Comparison of ENCODE assay signal across 12 cellular contexts in the genomic region with DNA sequence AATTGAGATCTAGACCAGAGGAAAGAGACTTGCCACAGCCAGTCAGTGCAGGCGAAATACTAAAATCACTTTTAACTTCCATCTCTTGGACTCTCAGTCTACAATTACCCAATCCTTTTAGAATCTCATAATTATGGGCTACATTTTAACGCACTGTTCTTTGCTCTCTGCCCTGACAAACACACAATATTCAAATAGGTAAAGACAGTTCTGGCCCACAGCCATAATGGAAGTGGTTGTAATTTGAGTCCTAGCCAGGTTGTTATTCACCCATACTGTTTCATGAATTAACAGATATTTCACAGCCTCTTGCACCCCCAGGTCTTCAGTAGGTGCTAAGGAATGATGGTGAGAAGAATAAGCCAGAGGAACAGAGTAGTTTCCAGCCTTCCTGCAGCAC. TPM values are rescaled to one million over a fixed set of nuclear protein-coding genes. Genes with fewer than 3 reads are reported as not detected.
DNase-seq lines count a peak whose midpoint lies in the region; ATAC-seq, FAIRE-seq and TF ChIP-seq lines count a peak whose summit lies in the region.
"Had no signal": no experiment of that assay in that cellular context is flagged by ENCODE, and none has a peak within 500 bp of the region (broad histone marks: within the 10 kb centered on the region; RNA-seq: fewer than 3 reads in every experiment).

No MANE protein-coding gene starts in this region.

- no peak for TF ChIP-seq CTCF in bronchial epithelial cell (IDR thresholded peaks at IDR 0.05; ENCODE audit: insufficient read depth, low read length, severe bottlenecking)

- H3K9me3 ChIP-seq in small intestine (ENCODE audit: control insufficient read depth, low read depth), result no peaks in the 10 kb centered on the region
- H3K9me3 ChIP-seq: A549 had no signal

- no peaks in the 10 kb centered on the region for H3K27me3 ChIP-seq in bronchial epithelial cell (ENCODE audit: control insufficient read depth, insufficient read depth, low read length)
- H3K27me3 ChIP-seq in small intestine (ENCODE audit: control insufficient read depth in 2 of 2, insufficient read depth in 2 of 2, low read length in 2 of 2), result no peaks in the 10 kb centered on the region

- no peak for FAIRE-seq in bronchial epithelial cell (lab: Jason Lieb, UNC)
- FAIRE-seq in small intestine (lab: Jason Lieb, UNC), result no peak
- FAIRE-seq: A549 had no signal

- H3K36me3 ChIP-seq in bronchial epithelial cell (ENCODE audit: control insufficient read depth, insufficient read depth, low read length) (no peaks in the 10 kb centered on the region), small intestine (ENCODE audit: control insufficient read depth in 2 of 2, insufficient read depth in 2 of 2, low read length in 2 of 2) (no peaks in the 10 kb centered on the region)

- WGBS in small intestine, 3 donors, result 18 to 43% (median 19%) methylated on average over 2 of the region's 2 CpGs

- ATAC-seq in HG03175 (IDR thresholded peaks at IDR 0.05; ENCODE audit: unreplicated experiment), result no peak
- no peak for ATAC-seq in GM19023 (IDR thresholded peaks at IDR 0.05; ENCODE audit: unreplicated experiment)
- no peak for ATAC-seq in HG03378 (IDR thresholded peaks at IDR 0.05; ENCODE audit: unreplicated experiment)

- peaks cover 0 to 3% of the 10 kb centered on the region in 2 donors for H3K4me1 ChIP-seq in small intestine (ENCODE audit: control insufficient read depth in 2 of 2, insufficient read depth in 1 of 2, low read depth in 1 of 2, low read length in 1 of 2)
- H3K4me1 ChIP-seq: A549 had no signal

- H3K27ac ChIP-seq in small intestine (ENCODE audit: low read depth in 1 of 2, low read length in 1 of 2), result no peak overlapping the region
- H3K27ac ChIP-seq: SK-N-MC had no signal

- H3K4me3 ChIP-seq in bronchial epithelial cell (ENCODE audit: low read depth, low read length) (no peak overlapping the region), small intestine (ENCODE audit: low read depth in 1 of 2, low read length in 2 of 2) (no peak overlapping the region)

- DNase-seq in NCI-H1417 (lab: John Stamatoyannopoulos, UW), result peak; percentile 49 to 86 (median 58)
- no peak for DNase-seq in NCI-H1417 treated with DMSO at 0.1 percent for 48 hours (lab: John Stamatoyannopoulos, UW)
- peak; percentile 81 for DNase-seq in NCI-H1436 treated with DMSO at 0.1 percent for 48 hours (lab: John Stamatoyannopoulos, UW)
- DNase-seq in bronchial epithelial cell (ENCODE audit: low read depth), result peak; percentile 77
- DNase-seq in small intestine, result peak; percentile 83
- DNase-seq: activated naive CD4-positive, alpha-beta T cell treated with anti-CD3 and anti-CD28 coated beads, Interleukin-2, amount 10 ng/mL, durations not matched to agents 7 days and 5 days had no signal

RNA-seq across cellular contexts. Expression of gene C11orf97, which starts 0.8 kb away (rescaled TPM):
- total RNA-seq in bronchial epithelial cell, result not detected in 2 replicates
- polyA plus RNA-seq in small intestine, result under 1 TPM in 1 of 3 donors, not detected in 2; 0.09 TPM
- total RNA-seq: urinary bladder had no signal
- polyA plus RNA-seq: A549, urinary bladder had no signal

RNA-seq across cellular contexts. Expression of gene ANKRD49, which starts 19.3 kb away (rescaled TPM):
- 17.1 and 20.5 TPM in 2 replicates for total RNA-seq in bronchial epithelial cell
- 10 to 100 TPM; 14.2 to 33.8 (median 23.3) TPM for polyA plus RNA-seq in small intestine

RNA-seq across cellular contexts. Expression of gene MRE11, which starts 19.4 kb away (rescaled TPM):
- 4.9 and 9.7 TPM in 2 replicates for total RNA-seq in bronchial epithelial cell
- polyA plus RNA-seq in small intestine, result 1 to 10 TPM; 1.1 to 4.8 (median 2.9) TPM

RNA-seq across cellular contexts. Expression of gene FUT4, which starts 30.6 kb away (rescaled TPM):
- 1.0 and 1.8 TPM in 2 replicates for total RNA-seq in bronchial epithelial cell
- polyA plus RNA-seq in small intestine, result 10 to 100 TPM in 1 of 3 donors, 1 to 10 TPM in 2; 6.0 to 15.9 (median 8.6) TPM

RNA-seq across cellular contexts. Expression of gene PIWIL4, which starts 54.1 kb away (rescaled TPM):
- 0.38 and 0.79 TPM in 2 replicates for total RNA-seq in bronchial epithelial cell
- polyA plus RNA-seq in small intestine, result 10 to 100 TPM in 2 of 3 donors, 1 to 10 TPM in 1; 8.0 to 23.5 (median 15.4) TPM
